In the genomic region with DNA sequence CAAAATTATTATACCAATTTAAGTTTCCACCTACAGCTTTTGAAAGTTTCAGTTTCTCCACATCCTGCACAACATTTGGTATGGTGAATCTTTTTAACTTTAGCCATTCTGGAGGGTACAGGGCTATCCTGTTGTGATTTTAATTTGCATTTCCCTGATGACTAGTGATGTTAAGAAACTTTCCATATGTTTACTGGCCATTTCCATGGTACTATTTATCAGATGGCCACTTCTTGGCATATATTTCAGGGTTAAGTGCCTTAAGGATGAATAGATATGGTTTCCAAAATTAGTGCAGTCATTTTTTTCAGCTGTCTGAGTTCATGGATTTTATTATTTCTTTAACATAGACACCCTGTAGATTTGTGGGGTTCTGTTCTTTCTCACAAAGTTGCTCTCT, we compare ENCODE assay signal across 18 cellular contexts.
DNase-seq lines count a peak whose midpoint lies in the region; TF ChIP-seq lines count a peak whose summit lies in the region.
"Had no signal": no experiment of that assay in that cellular context is flagged by ENCODE, and none has a peak within 500 bp of the region (broad histone marks: within the 10 kb centered on the region; RNA-seq: fewer than 3 reads in every experiment).

No MANE protein-coding gene starts in this region.

- H3K4me1 Mint-ChIP-seq in chondrocyte (ENCODE audit: low read depth) (peaks cover 23% of the 10 kb centered on the region), nephron (peaks cover 40% of the 10 kb centered on the region)
- H3K4me1 Mint-ChIP-seq: IgD-negative memory B cell had no signal

- peak overlapping the region; percentile 8 for H3K27ac Mint-ChIP-seq in chondrocyte (ENCODE audit: unreplicated experiment)
- peak overlapping the region; percentile 51 to 75 (median 55) for H3K27ac Mint-ChIP-seq in nephron
- H3K27ac Mint-ChIP-seq: CD4-positive, alpha-beta T cell; IgD-negative memory B cell had no signal

- peaks cover 4% of the 10 kb centered on the region for H3K9me3 Mint-ChIP-seq in chondrocyte (ENCODE audit: low read depth)
- no peaks in the 10 kb centered on the region for H3K9me3 Mint-ChIP-seq in nephron

- H3K36me3 Mint-ChIP-seq in chondrocyte (ENCODE audit: low read depth) (no peaks in the 10 kb centered on the region), nephron (ENCODE audit: low read depth) (no peaks in the 10 kb centered on the region)

- no peak overlapping the region for H3K4me3 Mint-ChIP-seq in chondrocyte (ENCODE audit: unreplicated experiment)
- no peak overlapping the region for H3K4me3 Mint-ChIP-seq in nephron
- H3K4me3 Mint-ChIP-seq: CD4-positive, alpha-beta T cell; IgD-negative memory B cell had no signal

- H3K27me3 Mint-ChIP-seq in chondrocyte (ENCODE audit: low read depth), result no peaks in the 10 kb centered on the region
- no peaks in the 10 kb centered on the region for H3K27me3 Mint-ChIP-seq in nephron (ENCODE audit: low read depth)
- H3K27me3 Mint-ChIP-seq: CD4-positive, alpha-beta T cell; IgD-negative memory B cell had no signal

- DNase-seq in EH (ENCODE audit: low read depth) (peak; percentile 45), chondrocyte (ENCODE audit: low spot score) (no peak), fibroblast of peridontal ligament (ENCODE audit: extremely low read depth) (peak; percentile 53), CD1c-positive myeloid dendritic cell (ENCODE audit: extremely low spot score) (no peak), NCI-H187 treated with DMSO at 0.1 percent for 48 hours (lab: John Stamatoyannopoulos, UW) (no peak), DMS53 (lab: John Stamatoyannopoulos, UW) (no peak)
- no peak for DNase-seq in activated T-cell treated with anti-CD3 and anti-CD28 coated beads, Interleukin-2, amount 50 U/mL, for 48 hours
- DNase-seq: BE2C; C1 segment of cervical spinal cord; Caco-2; CD4-positive, alpha-beta T cell; DMS153; DMS79 treated with DMSO at 0.1 percent for 48 hours; EL; GOT3; H7 had no signal

- TF ChIP-seq CTCF in chondrocyte (IDR thresholded peaks at IDR 0.05), result no peak
- no peak for TF ChIP-seq CTCF in nephron (IDR thresholded peaks at IDR 0.05; ENCODE audit: unreplicated experiment in 3 of 3)

Comparison
In these comparisons a context has a peak if more than half of its experiments do, and no peak if none do; other contexts are left out.
1. DNase-seq: peak in EH (single experiment) and fibroblast of peridontal ligament (single experiment); none in chondrocyte (single experiment), CD1c-positive myeloid dendritic cell (single experiment), NCI-H187 treated with DMSO at 0.1 percent for 48 hours (single experiment), activated T-cell treated with anti-CD3 and anti-CD28 coated beads, Interleukin-2, amount 50 U/mL, for 48 hours (0 of 2) and DMS53 (single experiment).